ENCODE assay signal across 12 cellular contexts in genomic region chr20:36084897-36085617, GRCh38.
DNase-seq lines count a peak whose midpoint lies in the region; ATAC-seq and TF ChIP-seq lines count a peak whose summit lies in the region.
"Had no signal": no experiment of that assay in that cellular context is flagged by ENCODE, and none has a peak within 500 bp of the region (broad histone marks: within the 10 kb centered on the region; RNA-seq: fewer than 3 reads in every experiment).

No MANE protein-coding gene starts in this region.

- ATAC-seq in upper lobe of left lung (ENCODE audit: low FRiP score in 2 of 2) (peak; percentile 67 to 77), HG03354 (IDR thresholded peaks at IDR 0.05; ENCODE audit: poor library complexity, severe bottlenecking, unreplicated experiment) (no peak), HG03175 (IDR thresholded peaks at IDR 0.05; ENCODE audit: unreplicated experiment) (no peak), GM18907 (IDR thresholded peaks at IDR 0.05; ENCODE audit: unreplicated experiment) (no peak)

- H3K27ac ChIP-seq in upper lobe of left lung, result peak overlapping the region in 3 of 4 donors; percentile 61 to 75 (median 73)
- H3K27ac ChIP-seq: 22Rv1 had no signal

- H3K4me1 ChIP-seq in upper lobe of left lung, result peaks cover 0 to 21% (median 11%) of the 10 kb centered on the region in 4 donors

- H3K4me3 ChIP-seq in kidney epithelial cell (ENCODE audit: low read depth, low read length) (no peak overlapping the region), upper lobe of left lung (no peak overlapping the region)

- no peak for TF ChIP-seq EP300 in upper lobe of left lung (IDR thresholded peaks at IDR 0.05)

- H3K27me3 ChIP-seq in kidney epithelial cell (ENCODE audit: control insufficient read depth, insufficient read depth, low read length) (no peaks in the 10 kb centered on the region), upper lobe of left lung (no peaks in the 10 kb centered on the region)

- TF ChIP-seq CTCF in kidney epithelial cell (IDR thresholded peaks at IDR 0.05; ENCODE audit: insufficient read depth, low read length, poor library complexity, severe bottlenecking) (no peak), upper lobe of left lung (IDR thresholded peaks at IDR 0.05) (no peak)

- no peaks in the 10 kb centered on the region for H3K36me3 ChIP-seq in kidney epithelial cell (ENCODE audit: control insufficient read depth, insufficient read depth, low read length)
- no peaks in the 10 kb centered on the region for H3K36me3 ChIP-seq in upper lobe of left lung

- peak; percentile 42 for DNase-seq in NOMO-1 treated with DMSO at 0.1 percent for 48 hours (lab: John Stamatoyannopoulos, UW; ENCODE audit: unreplicated experiment)
- DNase-seq in NOMO-1 treated with dmso at 0.1 percent for 144 hours (lab: John Stamatoyannopoulos, UW; ENCODE audit: unreplicated experiment), result no peak
- peak; percentile 87 for DNase-seq in amniotic epithelial cell (ENCODE audit: low read depth)
- DNase-seq in kidney epithelial cell (ENCODE audit: low read depth), result peak; percentile 66
- no peak for DNase-seq in upper lobe of left lung
- DNase-seq: activated naive CD4-positive, alpha-beta T cell treated with anti-CD3 and anti-CD28 coated beads, Interleukin-2, amount 10 ng/mL, durations not matched to agents 7 days and 5 days; effector memory CD4-positive, alpha-beta T cell; NCI-H1105 treated with DMSO at 0.1 percent for 48 hours had no signal

- WGBS in upper lobe of left lung, 2 donors, result 61 to 80% methylated on average over 4 of the region's 4 CpGs

- no peaks in the 10 kb centered on the region for H3K9me3 ChIP-seq in upper lobe of left lung

- TF ChIP-seq POLR2A in upper lobe of left lung (IDR thresholded peaks at IDR 0.05), result no peak

Comparison
In these comparisons a context has a peak if more than half of its experiments do, and no peak if none do; other contexts are left out.
1. DNase-seq: peak in NOMO-1 treated with DMSO at 0.1 percent for 48 hours (single experiment), amniotic epithelial cell (single experiment) and kidney epithelial cell (single experiment); none in NOMO-1 treated with dmso at 0.1 percent for 144 hours (single experiment) and upper lobe of left lung (0 of 2).
2. ATAC-seq: peak in upper lobe of left lung (2 of 2); none in HG03354 (single experiment), HG03175 (single experiment) and GM18907 (single experiment).